Comparison of ENCODE assay signal across 9 cellular contexts in genomic region chr7:95433952-95434351, GRCh38. TPM values are rescaled to one million over a fixed set of nuclear protein-coding genes. Genes with fewer than 3 reads are reported as not detected.
DNase-seq lines count a peak whose midpoint lies in the region; ATAC-seq and TF ChIP-seq lines count a peak whose summit lies in the region.
"Had no signal": no experiment of that assay in that cellular context is flagged by ENCODE, and none has a peak within 500 bp of the region (broad histone marks: within the 10 kb centered on the region; RNA-seq: fewer than 3 reads in every experiment).

No MANE protein-coding gene starts in this region.

- no peaks in the 10 kb centered on the region for H4K20me1 ChIP-seq in MM.1S (ENCODE audit: insufficient read depth, low read length)

- H3K27ac ChIP-seq in AG04450 (ENCODE audit: low read depth, low read length): no peak overlapping the region
- H3K27ac ChIP-seq in MM.1S (ENCODE audit: low read length): peak overlapping the region; percentile 70; the same call in 1 of the 2 replicates
- H3K27ac ChIP-seq in effector memory CD4-positive, alpha-beta T cell (ENCODE audit: insufficient read depth, low read length, poor library complexity, severe bottlenecking): no peak overlapping the region

- ATAC-seq in GM19452 (IDR thresholded peaks at IDR 0.05; ENCODE audit: unreplicated experiment) (no peak), HG03108 (IDR thresholded peaks at IDR 0.05; ENCODE audit: unreplicated experiment) (no peak)

- H2AFZ ChIP-seq in MM.1S (ENCODE audit: low read length): peak overlapping the region; percentile 85; the same call in 1 of the 2 replicates

- H3F3A ChIP-seq in MM.1S (ENCODE audit: insufficient read depth, low read length): peaks cover 7% of the 10 kb centered on the region; the same call in 1 of the 2 replicates

- no peak for DNase-seq in AG04450 (ENCODE audit: low read depth, low spot score)
- no peak for DNase-seq in MM.1S
- no peak for DNase-seq in effector memory CD4-positive, alpha-beta T cell
- DNase-seq in A172 (ENCODE audit: low spot score): no peak
- DNase-seq in mesenteric fat pad (ENCODE audit: low spot score): no peak
- DNase-seq: left colon had no signal

- POLR2A ChIA-PET in AG04450 (lab: Yijun Ruan, JAX): no interaction called here

- H3K36me3 Mint-ChIP-seq in nephron (ENCODE audit: low read depth): peaks cover 35% of the 10 kb centered on the region

- H3K9ac ChIP-seq in MM.1S (ENCODE audit: low read length): peak overlapping the region; percentile 81; the same call in 1 of the 2 replicates

- CTCF ChIA-PET in AG04450 (lab: Charles Lee): interaction anchor here (3.1 kb wide), 1 partner anchor 43 kb away, joined by 16 read pairs; no protein-coding TSS in a partner anchor

- H3K27me3 Mint-ChIP-seq in nephron (ENCODE audit: low read depth): no peaks in the 10 kb centered on the region

- H3K27me3 ChIP-seq in AG04450 (ENCODE audit: control insufficient read depth, insufficient read depth, low read length) (no peaks in the 10 kb centered on the region), MM.1S (replicated peaks; ENCODE audit: insufficient read depth, low read length) (no peaks in the 10 kb centered on the region)
- H3K27me3 ChIP-seq in effector memory CD4-positive, alpha-beta T cell (replicated peaks; ENCODE audit: control insufficient read depth, insufficient read depth, low read length, poor library complexity, severe bottlenecking): no peaks in the 10 kb centered on the region

- TF ChIP-seq CTCF in AG04450 (IDR thresholded peaks at IDR 0.05; ENCODE audit: low read depth, low read length) (no peak), MM.1S (IDR thresholded peaks at IDR 0.05; ENCODE audit: low read length) (no peak), nephron (IDR thresholded peaks at IDR 0.05; ENCODE audit: unreplicated experiment in 3 of 3) (no peak)

- H3K9me3 Mint-ChIP-seq in nephron: no peaks in the 10 kb centered on the region

- peak overlapping the region; percentile 98 to 99 (median 99) for H3K27ac Mint-ChIP-seq in nephron

- H3K36me3 ChIP-seq in MM.1S (replicated peaks; ENCODE audit: insufficient read depth, low read length): no peaks in the 10 kb centered on the region
- no peaks in the 10 kb centered on the region for H3K36me3 ChIP-seq in effector memory CD4-positive, alpha-beta T cell (ENCODE audit: control insufficient read depth, insufficient read depth, low read length)

- peak overlapping the region; percentile 77 to 87 (median 87) for H3K4me3 Mint-ChIP-seq in nephron

- H3K9me2 ChIP-seq in MM.1S (replicated peaks; ENCODE audit: insufficient read depth, low read length): no peaks in the 10 kb centered on the region

- H3K79me2 ChIP-seq in MM.1S (ENCODE audit: low read length): peaks cover 10% of the 10 kb centered on the region

- H3K4me3 ChIP-seq in AG04450 (ENCODE audit: low read depth, low read length): peak overlapping the region; percentile 73
- peak overlapping the region; percentile 77 for H3K4me3 ChIP-seq in MM.1S (ENCODE audit: low read length)
- H3K4me3 ChIP-seq in effector memory CD4-positive, alpha-beta T cell (ENCODE audit: insufficient read depth, low read depth, low read length, poor library complexity, severe bottlenecking): peak overlapping the region; percentile 68

- peaks cover 7% of the 10 kb centered on the region for H3K4me1 ChIP-seq in MM.1S (ENCODE audit: low read length)
- H3K4me1 ChIP-seq in effector memory CD4-positive, alpha-beta T cell (ENCODE audit: control insufficient read depth, insufficient read depth, low read length, poor library complexity, severe bottlenecking): no peaks in the 10 kb centered on the region

- H3K4me2 ChIP-seq in MM.1S (ENCODE audit: low read depth, low read length): peak overlapping the region; percentile 72

- H3K9me3 ChIP-seq in AG04450 (ENCODE audit: control insufficient read depth, insufficient read depth, low read length): no peaks in the 10 kb centered on the region
- H3K9me3 ChIP-seq in MM.1S (replicated peaks; ENCODE audit: insufficient read depth, low read length): no peaks in the 10 kb centered on the region
- H3K9me3 ChIP-seq in effector memory CD4-positive, alpha-beta T cell (ENCODE audit: control insufficient read depth, low read length): no peaks in the 10 kb centered on the region

- peaks cover 23% of the 10 kb centered on the region for H3K4me1 Mint-ChIP-seq in nephron

RNA-seq across cellular contexts. Expression of gene PON2, which starts 0.9 kb away (rescaled TPM):
- polyA plus RNA-seq in AG04450 (2011; rRNA removed): 86.2 and 110 TPM in 2 replicates
- 13.6 and 23.8 TPM in 2 replicates for polyA minus RNA-seq in AG04450 (2011; rRNA and poly(A)+ RNA removed)
- total RNA-seq in A172 (2014; rRNA removed; shearing (Covaris generic)): 210 and 228 TPM in 2 replicates
- 54.7 TPM for total RNA-seq in mesenteric fat pad

RNA-seq across cellular contexts. Expression of gene PON3, which starts 37.8 kb away (rescaled TPM):
- polyA plus RNA-seq in AG04450 (2011; rRNA removed): 0.20 TPM in 1 of 2 replicates, not detected in the other
- polyA minus RNA-seq in AG04450 (2011; rRNA and poly(A)+ RNA removed): not detected in 2 replicates
- not detected in 2 replicates for total RNA-seq in A172 (2014; rRNA removed; shearing (Covaris generic))
- 2.7 TPM for total RNA-seq in mesenteric fat pad

RNA-seq across cellular contexts. Expression of gene ASB4, which starts 51.8 kb away (rescaled TPM):
- 0.06 TPM in 1 of 2 replicates, not detected in the other for polyA plus RNA-seq in AG04450 (2011; rRNA removed)
- not detected in 2 replicates for polyA minus RNA-seq in AG04450 (2011; rRNA and poly(A)+ RNA removed)
- total RNA-seq in A172 (2014; rRNA removed; shearing (Covaris generic)): not detected in 2 replicates
- 0.29 TPM for total RNA-seq in mesenteric fat pad
